ENCODE assay signal across 16 cellular contexts in the genomic region with DNA sequence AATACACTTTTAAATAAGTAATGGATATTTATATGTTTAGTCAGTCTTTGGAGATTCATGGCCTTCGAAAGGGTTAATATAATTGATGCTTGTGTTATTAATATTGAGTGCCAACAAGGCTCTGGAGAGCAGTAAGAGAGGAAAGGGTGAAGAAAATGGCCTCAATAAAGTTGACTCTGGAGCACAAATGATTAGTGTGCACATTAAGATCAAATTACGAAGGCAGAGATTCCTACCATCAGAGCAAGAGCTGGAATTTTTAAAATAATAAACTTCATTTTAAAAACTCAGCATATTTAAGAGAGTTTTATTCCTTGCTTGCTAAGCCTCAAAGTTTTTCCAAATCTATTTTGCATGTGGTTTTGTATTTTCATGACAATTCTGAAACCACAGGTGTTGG. TPM values are rescaled to one million over a fixed set of nuclear protein-coding genes. Genes with fewer than 3 reads are reported as not detected.
DNase-seq lines count a peak whose midpoint lies in the region; ATAC-seq and TF ChIP-seq lines count a peak whose summit lies in the region.
"Had no signal": no experiment of that assay in that cellular context is flagged by ENCODE, and none has a peak within 500 bp of the region (broad histone marks: within the 10 kb centered on the region; RNA-seq: fewer than 3 reads in every experiment).

No MANE protein-coding gene starts in this region.

- no peak overlapping the region for H3K4me3 ChIP-seq in HUES48 (ENCODE audit: low read depth, low read length)
- H3K4me3 ChIP-seq in colonic mucosa = no peak overlapping the region
- peak overlapping the region; percentile 6 for H3K4me3 ChIP-seq in thoracic aorta
- H3K4me3 ChIP-seq in Karpas-422 (ENCODE audit: low read length) = no peak overlapping the region

- H3K36me3 ChIP-seq in HUES48 (ENCODE audit: control insufficient read depth, insufficient read depth, low read length) (no peaks in the 10 kb centered on the region), colonic mucosa (no peaks in the 10 kb centered on the region), thoracic aorta (no peaks in the 10 kb centered on the region), Karpas-422 (ENCODE audit: insufficient read depth, low read length) (no peaks in the 10 kb centered on the region)

- no peak overlapping the region for H2AFZ ChIP-seq in Karpas-422 (ENCODE audit: low read length)

- H3K4me1 ChIP-seq in HUES48 (ENCODE audit: control insufficient read depth, insufficient read depth, low read length) = peaks cover 35% of the 10 kb centered on the region
- peaks cover 11% of the 10 kb centered on the region for H3K4me1 ChIP-seq in colonic mucosa
- peaks cover 17 to 38% of the 10 kb centered on the region in 2 donors for H3K4me1 ChIP-seq in thoracic aorta (ENCODE audit: control insufficient read depth in 1 of 2, low read depth in 2 of 2)
- peaks cover 5% of the 10 kb centered on the region; the same call in 1 of the 2 replicates for H3K4me1 ChIP-seq in Karpas-422 (ENCODE audit: low read length)

- H3K4me2 ChIP-seq in Karpas-422 (ENCODE audit: low read depth, low read length, poor library complexity, severe bottlenecking) = no peak overlapping the region

- H3K9me3 Mint-ChIP-seq in natural killer cell = no peaks in the 10 kb centered on the region

- H3K9me2 ChIP-seq in Karpas-422 (replicated peaks; ENCODE audit: insufficient read depth, low read length) = no peaks in the 10 kb centered on the region

- no peaks in the 10 kb centered on the region for H3K79me2 ChIP-seq in Karpas-422 (ENCODE audit: low read length)

- no peak for ATAC-seq in thoracic aorta (ENCODE audit: insufficient number of reproducible peaks, low FRiP score, low read depth)
- no peak for ATAC-seq in natural killer cell
- ATAC-seq in GM18519 (IDR thresholded peaks at IDR 0.05; ENCODE audit: low FRiP score, unreplicated experiment) = no peak

- H3K9me3 ChIP-seq in HUES48 (ENCODE audit: control insufficient read depth, insufficient read depth, low read length) (no peaks in the 10 kb centered on the region), colonic mucosa (no peaks in the 10 kb centered on the region), thoracic aorta (no peaks in the 10 kb centered on the region), Karpas-422 (ENCODE audit: low read length) (no peaks in the 10 kb centered on the region)

- H3K27ac Mint-ChIP-seq in natural killer cell = no peak overlapping the region

- H3K27me3 ChIP-seq in HUES48 (ENCODE audit: control insufficient read depth, insufficient read depth, low read length) (no peaks in the 10 kb centered on the region), colonic mucosa (no peaks in the 10 kb centered on the region), thoracic aorta (replicated peaks; ENCODE audit: insufficient read depth) (no peaks in the 10 kb centered on the region), Karpas-422 (ENCODE audit: low read length) (no peaks in the 10 kb centered on the region)

- no peaks in the 10 kb centered on the region for H4K20me1 ChIP-seq in Karpas-422 (ENCODE audit: insufficient read depth, low read depth, low read length)

- H3K27me3 Mint-ChIP-seq in natural killer cell (ENCODE audit: low read depth in 2 of 2) = no peaks in the 10 kb centered on the region

- H3K9ac ChIP-seq in HUES48 (ENCODE audit: low read depth, low read length) (no peak overlapping the region), colonic mucosa (ENCODE audit: low read depth in 2 of 2, low read length in 2 of 2) (peak overlapping the region in 1 of 2 donors; percentile 12), Karpas-422 (ENCODE audit: low read length) (no peak overlapping the region)

- no peak overlapping the region for H3K4me3 Mint-ChIP-seq in natural killer cell

- intact Hi-C loops in colonic mucosa (cut with DNase I) (no loop called here), natural killer cell (cut with micrococcal nuclease) (no loop called here)

- TF ChIP-seq CTCF in colonic mucosa (IDR thresholded peaks at IDR 0.05) (no peak), thoracic aorta (IDR thresholded peaks at IDR 0.05) (no peak), natural killer cell (IDR thresholded peaks at IDR 0.05) (no peak)

- H3K36me3 Mint-ChIP-seq in natural killer cell = no peaks in the 10 kb centered on the region

- H3K27ac ChIP-seq in HUES48 (ENCODE audit: low read depth, low read length) (peak overlapping the region; percentile 4), colonic mucosa (peak overlapping the region; percentile 65), thoracic aorta (peak overlapping the region in 1 of 2 donors; percentile 1), Karpas-422 (ENCODE audit: low read length) (no peak overlapping the region)
- H3K27ac ChIP-seq: 22Rv1, epithelial cell of prostate had no signal

- peaks cover 8 to 10% of the 10 kb centered on the region in 2 donors for H3K4me1 Mint-ChIP-seq in natural killer cell

- DNase-seq in NCI-H1105 treated with DMSO at 0.1 percent for 48 hours (lab: John Stamatoyannopoulos, UW) = peak; percentile 16
- DNase-seq in NCI-H1105 (lab: John Stamatoyannopoulos, UW) = no peak
- DNase-seq in colonic mucosa = no peak
- no peak for DNase-seq in thoracic aorta (ENCODE audit: low spot score)
- DNase-seq in natural killer cell = no peak
- DNase-seq in Karpas-422 = no peak
- DNase-seq: activated gamma-delta T cell; NCI-H187; NCI-H526; nucleus accumbens; stimulated activated CD4-positive, alpha-beta T cell treated with anti-CD3 and anti-CD28 coated beads, Interleukin-4, amount 100 ng/mL, for 1 hour; stimulated activated CD8-positive, alpha-beta memory T cell treated with anti-CD3 and anti-CD28 coated beads, Interleukin-4, amount 100 ng/mL, for 48 hours had no signal

RNA-seq across cellular contexts. Expression of a gene that starts 14.8 kb away (rescaled TPM):
- total RNA-seq in colonic mucosa = 100 to 1,000 TPM; 151 to 180 TPM
- 10 to 100 TPM; 33.9 to 58.8 TPM for total RNA-seq in thoracic aorta
- total RNA-seq in natural killer cell = 1 to 10 TPM; 7.1 to 8.3 (median 7.9) TPM
- 3.2 and 3.7 TPM in 2 replicates for total RNA-seq in Karpas-422 (2014; rRNA removed; shearing (Covaris generic); ENCODE audit: low replicate concordance)
